Comparison of ENCODE assay signal across 3 cellular contexts in the genomic region with DNA sequence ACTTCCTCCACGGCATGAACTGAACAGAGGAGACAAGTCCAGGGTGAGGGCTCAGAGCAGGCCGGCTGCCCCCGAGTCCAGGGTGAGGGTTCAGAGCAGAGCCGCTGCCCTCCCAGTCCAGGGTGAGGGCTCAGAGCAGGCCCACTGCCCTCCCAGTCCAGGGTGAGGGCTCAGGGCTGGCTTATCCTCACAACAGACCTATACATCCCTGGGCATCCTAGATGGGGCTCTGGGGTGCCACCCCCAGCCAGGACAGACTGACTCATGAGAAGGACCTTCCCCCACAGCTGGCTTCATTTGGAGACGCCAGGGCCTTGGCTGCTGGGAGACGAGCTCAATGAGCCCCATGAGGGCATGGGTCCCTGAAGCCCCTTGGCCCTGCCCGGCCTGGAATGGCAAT. TPM values are rescaled to one million over a fixed set of nuclear protein-coding genes. Genes with fewer than 3 reads are reported as not detected.
"Had no signal": no experiment of that assay in that cellular context is flagged by ENCODE, and none has a peak within 500 bp of the region (broad histone marks: within the 10 kb centered on the region; RNA-seq: fewer than 3 reads in every experiment).

No MANE protein-coding gene starts in this region.

RNA-seq across cellular contexts. Expression of a gene that starts 1.9 kb away (rescaled TPM):
- total RNA-seq: LHCN-M2, M059J, MCF 10A had no signal

RNA-seq across cellular contexts. Expression of a gene that starts 5.7 kb away (rescaled TPM):
- total RNA-seq: LHCN-M2 had no signal
